Comparison of ENCODE assay signal across 30 cellular contexts in the genomic region with DNA sequence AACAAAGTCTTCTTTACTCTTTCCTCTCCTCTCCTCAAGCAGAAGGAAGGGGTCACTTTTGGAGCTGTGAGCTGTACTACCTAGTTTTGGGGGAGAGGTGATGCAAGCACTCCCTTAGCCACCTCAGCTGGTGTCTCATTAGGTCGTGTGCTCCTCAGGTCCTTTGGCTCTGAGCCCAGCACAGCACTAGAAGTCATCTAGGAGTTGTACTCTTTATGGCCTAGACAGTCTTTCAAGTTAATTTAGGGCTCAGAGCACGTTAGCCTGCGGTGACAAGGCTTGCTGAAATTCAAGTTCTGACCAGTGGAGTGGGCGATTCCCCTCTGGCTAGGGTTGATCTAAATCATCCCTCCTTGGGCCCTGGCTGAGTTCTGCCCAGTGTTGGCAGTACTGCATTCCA. TPM values are rescaled to one million over a fixed set of nuclear protein-coding genes. Genes with fewer than 3 reads are reported as not detected.
DNase-seq lines count a peak whose midpoint lies in the region; ATAC-seq, FAIRE-seq and TF ChIP-seq lines count a peak whose summit lies in the region.
"Had no signal": no experiment of that assay in that cellular context is flagged by ENCODE, and none has a peak within 500 bp of the region (broad histone marks: within the 10 kb centered on the region; RNA-seq: fewer than 3 reads in every experiment).

No MANE protein-coding gene starts in this region.

- H3K4me3 Mint-ChIP-seq in activated CD4-positive, alpha-beta memory T cell treated with anti-CD3 and anti-CD28 coated beads, Interleukin-2, amount 10 ng/mL, durations not matched to agents 7 days and 5 days = no peak overlapping the region
- H3K4me3 Mint-ChIP-seq in activated naive CD8-positive, alpha-beta T cell treated with anti-CD3 and anti-CD28 coated beads, Interleukin-2, amount 50 U/mL, for 24 hours = no peak overlapping the region
- H3K4me3 Mint-ChIP-seq: HFFc6; stimulated activated memory B cell treated with anti-CD40 and anti-IgM and Interleukin-4, amounts not matched to agents 10 μg/mL and 1 μg/mL and 100 μg/mL, for 72 hours; T-helper 17 cell had no signal

- H3K4me1 Mint-ChIP-seq in activated CD4-positive, alpha-beta memory T cell treated with anti-CD3 and anti-CD28 coated beads, Interleukin-2, amount 10 ng/mL, durations not matched to agents 7 days and 5 days = no peaks in the 10 kb centered on the region
- no peaks in the 10 kb centered on the region for H3K4me1 Mint-ChIP-seq in activated naive CD8-positive, alpha-beta T cell treated with anti-CD3 and anti-CD28 coated beads, Interleukin-2, amount 50 U/mL, for 24 hours
- H3K4me1 Mint-ChIP-seq: stimulated activated memory B cell treated with anti-CD40 and anti-IgM and Interleukin-4, amounts not matched to agents 10 μg/mL and 1 μg/mL and 100 μg/mL, for 72 hours; T-helper 17 cell had no signal

- CTCF ChIA-PET in HEK293T (lab: Yijun Ruan, JAX) = interaction anchor here (0.7 kb wide), 2 partner anchors 24 to 152 kb away, joined by 4 read pairs; a partner anchor contains a TSS
- CTCF ChIA-PET in activated CD4-positive, alpha-beta memory T cell treated with anti-CD3 and anti-CD28 coated beads, Interleukin-2, amount 10 ng/mL, durations not matched to agents 7 days and 5 days (lab: Charles Lee) = no interaction called here

- H3K36me3 ChIP-seq in bronchial epithelial cell (ENCODE audit: control insufficient read depth, insufficient read depth, low read length) = no peaks in the 10 kb centered on the region
- H3K36me3 ChIP-seq: BLaER1, gastrocnemius medialis, neutrophil, right lobe of liver had no signal

- no peak overlapping the region for H3K4me3 ChIP-seq in bronchial epithelial cell (ENCODE audit: low read depth, low read length)
- H3K4me3 ChIP-seq: BLaER1, gastrocnemius medialis, hepatocyte, right lobe of liver had no signal

- H3K27me3 ChIP-seq in bronchial epithelial cell (ENCODE audit: control insufficient read depth, insufficient read depth, low read length) = no peaks in the 10 kb centered on the region
- H3K27me3 ChIP-seq: BLaER1, gastrocnemius medialis, hepatocyte, neutrophil, right lobe of liver had no signal

- no peak for TF ChIP-seq CTCF in bronchial epithelial cell (IDR thresholded peaks at IDR 0.05; ENCODE audit: insufficient read depth, low read length, severe bottlenecking)

- no peak for FAIRE-seq in bronchial epithelial cell (lab: Jason Lieb, UNC)

- H3K27ac Mint-ChIP-seq in activated CD4-positive, alpha-beta memory T cell treated with anti-CD3 and anti-CD28 coated beads, Interleukin-2, amount 10 ng/mL, durations not matched to agents 7 days and 5 days = no peak overlapping the region
- H3K27ac Mint-ChIP-seq in activated naive CD8-positive, alpha-beta T cell treated with anti-CD3 and anti-CD28 coated beads, Interleukin-2, amount 50 U/mL, for 24 hours = no peak overlapping the region
- H3K27ac Mint-ChIP-seq: HFFc6; stimulated activated memory B cell treated with anti-CD40 and anti-IgM and Interleukin-4, amounts not matched to agents 10 μg/mL and 1 μg/mL and 100 μg/mL, for 72 hours; T-helper 17 cell had no signal

- H3K9me3 Mint-ChIP-seq in activated CD4-positive, alpha-beta memory T cell treated with anti-CD3 and anti-CD28 coated beads, Interleukin-2, amount 10 ng/mL, durations not matched to agents 7 days and 5 days = no peaks in the 10 kb centered on the region
- H3K9me3 Mint-ChIP-seq in activated naive CD8-positive, alpha-beta T cell treated with anti-CD3 and anti-CD28 coated beads, Interleukin-2, amount 50 U/mL, for 24 hours = peaks cover 10% of the 10 kb centered on the region
- H3K9me3 Mint-ChIP-seq: HFFc6 had no signal

- DNase-seq in EH (ENCODE audit: low read depth) (peak; percentile 33), HEK293T (ENCODE audit: extremely low spot score) (no peak), bronchial epithelial cell (ENCODE audit: low read depth) (peak; percentile 57), kidney tubule cell (ENCODE audit: low spot score) (peak; percentile 38), T1000 (lab: John Stamatoyannopoulos, UW) (no peak), epidermal melanocyte (ENCODE audit: insufficient read length, low spot score) (no peak)
- DNase-seq in activated CD4-positive, alpha-beta memory T cell treated with anti-CD3 and anti-CD28 coated beads, Interleukin-2, amount 10 ng/mL, durations not matched to agents 7 days and 5 days = no peak
- DNase-seq in activated naive CD8-positive, alpha-beta T cell treated with anti-CD3 and anti-CD28 coated beads, Interleukin-2, amount 50 U/mL, for 24 hours = no peak
- DNase-seq: activated CD4-positive, alpha-beta T cell treated with anti-CD3 and anti-CD28 coated beads for 1 hour; activated gamma-delta T cell treated with Interleukin-2 at 50 U/mL for 16 hours; activated T-cell treated with anti-CD3 and anti-CD28 coated beads, Interleukin-2, amount 50 U/mL, for 1 hour; DND-41; gastrocnemius medialis; HFFc6; mesendoderm; NCI-H1092 treated with DMSO at 0.1 percent for 48 hours; NCI-H2029 treated with DMSO at 0.1 percent for 48 hours; NCI-H226; NCI-H748 treated with DMSO at 0.1 percent for 48 hours; right lobe of liver; SK-N-SH; stimulated activated CD4-positive, alpha-beta T cell treated with anti-CD3 and anti-CD28 coated beads, Interleukin-12 subunit alpha, Interleukin-12 subunit beta, amount 100 ng/mL, for 4 hours; stimulated activated CD4-positive, alpha-beta T cell treated with anti-CD3 and anti-CD28 coated beads, Interleukin-4, amount 100 ng/mL, for 4 hours; substantia nigra; T-helper 17 cell had no signal

- peaks cover 2% of the 10 kb centered on the region for H3K27me3 Mint-ChIP-seq in activated CD4-positive, alpha-beta memory T cell treated with anti-CD3 and anti-CD28 coated beads, Interleukin-2, amount 10 ng/mL, durations not matched to agents 7 days and 5 days
- H3K27me3 Mint-ChIP-seq in activated naive CD8-positive, alpha-beta T cell treated with anti-CD3 and anti-CD28 coated beads, Interleukin-2, amount 50 U/mL, for 24 hours = peaks cover 2% of the 10 kb centered on the region
- H3K27me3 Mint-ChIP-seq: stimulated activated memory B cell treated with anti-CD40 and anti-IgM and Interleukin-4, amounts not matched to agents 10 μg/mL and 1 μg/mL and 100 μg/mL, for 72 hours; T-helper 17 cell had no signal

- POLR2A ChIA-PET in HEK293T (lab: Yijun Ruan, JAX) = interaction anchor here (1.1 kb wide), 2 partner anchors 15 to 48 kb away, joined by 3 read pairs; a partner anchor contains a TSS
- POLR2A ChIA-PET in activated CD4-positive, alpha-beta memory T cell treated with anti-CD3 and anti-CD28 coated beads, Interleukin-2, amount 10 ng/mL, durations not matched to agents 7 days and 5 days (lab: Charles Lee) = no interaction called here

- no peak for ATAC-seq in activated naive CD8-positive, alpha-beta T cell treated with anti-CD3 and anti-CD28 coated beads, Interleukin-2, amount 50 U/mL, for 24 hours
- ATAC-seq: gastrocnemius medialis; left lobe of liver; right lobe of liver; stimulated activated memory B cell treated with anti-CD40 and anti-IgM and Interleukin-4, amounts not matched to agents 10 μg/mL and 1 μg/mL and 100 μg/mL, for 72 hours; T-helper 17 cell had no signal

- no peaks in the 10 kb centered on the region for H3K36me3 Mint-ChIP-seq in activated CD4-positive, alpha-beta memory T cell treated with anti-CD3 and anti-CD28 coated beads, Interleukin-2, amount 10 ng/mL, durations not matched to agents 7 days and 5 days (ENCODE audit: low read depth)
- peaks cover 6% of the 10 kb centered on the region for H3K36me3 Mint-ChIP-seq in activated naive CD8-positive, alpha-beta T cell treated with anti-CD3 and anti-CD28 coated beads, Interleukin-2, amount 50 U/mL, for 24 hours (ENCODE audit: low read depth)

TF ChIP-seq in HEK293T, 16 proteins besides CTCF, POLR2A, EP300 and RAD21:
- TF ChIP-seq BHLHE40 (IDR thresholded peaks at IDR 0.05; ENCODE audit: borderline replicate concordance) = no peak
- TF ChIP-seq, protein P1, sequence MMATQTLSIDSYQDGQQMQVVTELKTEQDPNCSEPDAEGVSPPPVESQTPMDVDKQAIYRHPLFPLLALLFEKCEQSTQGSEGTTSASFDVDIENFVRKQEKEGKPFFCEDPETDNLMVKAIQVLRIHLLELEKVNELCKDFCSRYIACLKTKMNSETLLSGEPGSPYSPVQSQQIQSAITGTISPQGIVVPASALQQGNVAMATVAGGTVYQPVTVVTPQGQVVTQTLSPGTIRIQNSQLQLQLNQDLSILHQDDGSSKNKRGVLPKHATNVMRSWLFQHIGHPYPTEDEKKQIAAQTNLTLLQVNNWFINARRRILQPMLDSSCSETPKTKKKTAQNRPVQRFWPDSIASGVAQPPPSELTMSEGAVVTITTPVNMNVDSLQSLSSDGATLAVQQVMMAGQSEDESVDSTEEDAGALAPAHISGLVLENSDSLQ (IDR thresholded peaks at IDR 0.05) = peak; percentile 48; the same call in 1 of the 2 replicates

RNA-seq across cellular contexts. Expression of a gene that starts 48.0 kb away (rescaled TPM):
- 34.5 and 58.8 TPM in 2 replicates for total RNA-seq in bronchial epithelial cell
- total RNA-seq in activated CD4-positive, alpha-beta memory T cell treated with anti-CD3 and anti-CD28 coated beads, Interleukin-2, amount 10 ng/mL, durations not matched to agents 7 days and 5 days = 100 to 1,000 TPM; 114 to 118 TPM

Comparison
In these comparisons a context has a peak if more than half of its experiments do, and no peak if none do; other contexts are left out.
1. DNase-seq: peak in EH (single experiment), bronchial epithelial cell (single experiment) and kidney tubule cell (single experiment); none in HEK293T (single experiment), T1000 (single experiment), activated CD4-positive, alpha-beta memory T cell treated with anti-CD3 and anti-CD28 coated beads, Interleukin-2, amount 10 ng/mL, durations not matched to agents 7 days and 5 days (single experiment), activated naive CD8-positive, alpha-beta T cell treated with anti-CD3 and anti-CD28 coated beads, Interleukin-2, amount 50 U/mL, for 24 hours (single experiment) and epidermal melanocyte (single experiment).